Comparison of ENCODE assay signal across 8 cellular contexts in genomic region chr5:135190345-135191083, GRCh38.
DNase-seq lines count a peak whose midpoint lies in the region; ATAC-seq, FAIRE-seq and TF ChIP-seq lines count a peak whose summit lies in the region.

No MANE protein-coding gene starts in this region.

- no peaks in the 10 kb centered on the region for H3K36me3 Mint-ChIP-seq in mesothelial cell of epicardium

- H2AFZ ChIP-seq in K562 (ENCODE audit: low read depth, low read length): peak overlapping the region; percentile 75

- no peaks in the 10 kb centered on the region for H3K9me1 ChIP-seq in K562 (ENCODE audit: control insufficient read depth, insufficient read depth, low read length)

- H3K9ac ChIP-seq in K562 (ENCODE audit: insufficient read depth in 1 of 2, low read depth in 2 of 2, low read length in 2 of 2): peak overlapping the region; percentile 42 to 87; a peak in 3 of 4 replicates

- ATAC-seq in A549 (no peak), K562 (no peak), esophagus mucosa (no peak), GM21381 (IDR thresholded peaks at IDR 0.05; ENCODE audit: unreplicated experiment) (no peak)

- H3K27ac Mint-ChIP-seq in mesothelial cell of epicardium: peak overlapping the region; percentile 95

- H3K27ac ChIP-seq in A549: peak overlapping the region; percentile 78 to 90
- peak overlapping the region; percentile 62; the same call in 2 of the 3 replicates for H3K27ac ChIP-seq in K562 (ENCODE audit: extremely low read depth, low read depth, low read length)

- POLR2A ChIA-PET in A549 (lab: Yijun Ruan, JAX): no interaction called here
- POLR2A ChIA-PET in K562 (lab: Yijun Ruan, JAX): interaction anchor here (1.4 to 2.3 kb wide), 4 partner anchors 22 to 164 kb away, joined by 3 to 10 read pairs (median 7); no protein-coding TSS in a partner anchor
- POLR2A ChIA-PET in GM10248 (lab: Yijun Ruan, JAX): no interaction called here

- TF ChIP-seq CTCF in A549 (IDR thresholded peaks at IDR 0.05) (no peak), K562 (IDR thresholded peaks at IDR 0.05 in 2 of 3, conservative IDR thresholded peaks at IDR 0.05 in 1 of 3; ENCODE audit: insufficient read depth in 2 of 3, low read depth in 1 of 3, low read length in 3 of 3) (no peak), mesothelial cell of epicardium (IDR thresholded peaks at IDR 0.05; ENCODE audit: unreplicated experiment) (no peak), GM10248 (IDR thresholded peaks at IDR 0.05; ENCODE audit: control extremely low read depth, extremely low read depth, low read depth, missing control alignments) (no peak)

- H3K79me2 ChIP-seq in K562 (ENCODE audit: control insufficient read depth, insufficient read depth, low read length): no peaks in the 10 kb centered on the region

- BruUV-seq in K562 (replicated peaks; lab: Mats Ljungman, UMichigan): TSS peak; percentile 34

- TF ChIP-seq RAD21 in A549 (conservative IDR thresholded peaks at IDR 0.05 in 1 of 2, IDR thresholded peaks at IDR 0.05 in 1 of 2): no peak
- TF ChIP-seq RAD21 in K562 (CRISPR knock-in tag; conservative IDR thresholded peaks at IDR 0.05 in 1 of 2, IDR thresholded peaks at IDR 0.05 in 1 of 2): no peak

- H4K20me1 ChIP-seq in K562 (replicated peaks; ENCODE audit: control insufficient read depth, insufficient read depth, low read length): no peaks in the 10 kb centered on the region

- 81% methylated on average over 23 of the region's 23 CpGs for WGBS in A549 (ENCODE audit: missing lambda C conversion rate)
- WGBS in K562 (ENCODE audit: insufficient coverage, low coverage, missing lambda C conversion rate): 61% methylated on average over 23 of the region's 23 CpGs

- peaks cover 40% of the 10 kb centered on the region for H3K27me3 Mint-ChIP-seq in mesothelial cell of epicardium (ENCODE audit: low read depth)

- H3K4me2 ChIP-seq in A549: peak overlapping the region; percentile 92
- peak overlapping the region; percentile 62 for H3K4me2 ChIP-seq in K562 (ENCODE audit: insufficient read depth, low read length)

- peak overlapping the region; percentile 74 for H3K4me3 Mint-ChIP-seq in mesothelial cell of epicardium

- TF ChIP-seq POLR2A in A549 (IDR thresholded peaks at IDR 0.05; ENCODE audit: low read length): no peak
- TF ChIP-seq POLR2A in K562 (conservative IDR thresholded peaks at IDR 0.05): no peak

- H3K4me1 ChIP-seq in A549 (peaks cover 13% of the 10 kb centered on the region; the same call in 2 of the 3 replicates), K562 (replicated peaks in 1 of 2; ENCODE audit: control insufficient read depth in 2 of 2, insufficient read depth in 2 of 2, low read length in 2 of 2) (peaks cover 36 to 52% of the 10 kb centered on the region in 2 experiments; a peak in 4 of 5 replicates)

- no peaks in the 10 kb centered on the region for H3K9me3 Mint-ChIP-seq in mesothelial cell of epicardium

- in situ Hi-C loops in K562 (cut with MboI): no loop called here

- TF ChIP-seq EP300 in A549 (IDR thresholded peaks at IDR 0.05) (no peak), K562 (IDR thresholded peaks at IDR 0.05; ENCODE audit: low read length) (no peak)

- no peak for DNase-seq in A549 (ENCODE audit: low read depth in 1 of 2, low spot score in 1 of 2)
- DNase-seq in H7: peak; percentile 54
- peak in 1 of 4 experiments; percentile 46 for DNase-seq in K562 (ENCODE audit: extremely low read depth in 1 of 4, low spot score in 3 of 4)
- no peak for DNase-seq in mesothelial cell of epicardium (ENCODE audit: low spot score in 2 of 2, unreplicated experiment in 2 of 2)
- DNase-seq in GM10248 (ENCODE audit: extremely low spot score): no peak
- no peak for DNase-seq in stimulated activated CD4-positive, alpha-beta T cell treated with anti-CD3 and anti-CD28 coated beads, Interleukin-12 subunit alpha, Interleukin-12 subunit beta, amount 100 ng/mL, for 4 hours

- H3K36me3 ChIP-seq in H7 (replicated peaks; ENCODE audit: control insufficient read depth, insufficient read depth, low read length) (no peaks in the 10 kb centered on the region), K562 (ENCODE audit: control insufficient read depth, insufficient read depth, low read length) (no peaks in the 10 kb centered on the region)

- H3K27me3 ChIP-seq in H7 (ENCODE audit: control insufficient read depth, insufficient read depth, low read length) (peaks cover 11% of the 10 kb centered on the region), K562 (ENCODE audit: control insufficient read depth in 2 of 2, insufficient read depth in 2 of 2, low read length in 2 of 2) (no peaks in the 10 kb centered on the region)

- no peak for FAIRE-seq in A549 (lab: Jason Lieb, UNC)
- no peak for FAIRE-seq in K562 (lab: Jason Lieb, UNC)

- CTCF ChIA-PET in A549 (lab: Yijun Ruan, JAX) (interaction anchor here (0.6 to 6.4 kb wide), 53 partner anchors 10 to 353 kb away, joined by 3 to 99 read pairs (median 5); partner anchors contain the start of gene PCBD2), K562 (lab: Yijun Ruan, JAX; ENCODE audit: low intra/inter-chr PET ratio) (interaction anchor here (1.2 kb wide), 1 partner anchor 274 kb away, joined by 7 read pairs; no protein-coding TSS in a partner anchor), GM10248 (lab: Yijun Ruan, JAX) (interaction anchor here (0.6 to 2.2 kb wide), 21 partner anchors 8 to 286 kb away, joined by 3 to 9 read pairs (median 3); partner anchors contain the start of gene PCBD2)

- no peaks in the 10 kb centered on the region for H3K9me3 ChIP-seq in A549
- no peaks in the 10 kb centered on the region for H3K9me3 ChIP-seq in K562 (replicated peaks; ENCODE audit: control insufficient read depth, insufficient read depth, low read depth, low read length)

- peak overlapping the region; percentile 60 for H3K4me3 ChIP-seq in A549
- peak overlapping the region; percentile 44 for H3K4me3 ChIP-seq in H7 (ENCODE audit: insufficient read depth, low read depth, low read length)
- peak overlapping the region; percentile 28 for H3K4me3 ChIP-seq in K562

- peaks cover 49% of the 10 kb centered on the region for H3K4me1 Mint-ChIP-seq in mesothelial cell of epicardium

- intact Hi-C loops in K562 (cut with micrococcal nuclease): loop anchor here (5.0 kb wide), 2 partner anchors 142 to 158 kb away; partner anchors contain the start of gene PITX1

TF ChIP-seq in A549, 52 proteins besides CTCF, POLR2A, EP300 and RAD21 (continues in another document):
- no peak for TF ChIP-seq FOSB (CRISPR knock-in tag; IDR thresholded peaks at IDR 0.05)
- no peak for TF ChIP-seq ESRRA (IDR thresholded peaks at IDR 0.05; ENCODE audit: borderline replicate concordance, low read length)
- no peak for TF ChIP-seq HMGXB4 (CRISPR knock-in tag; IDR thresholded peaks at IDR 0.05; ENCODE audit: borderline replicate concordance)
- no peak for TF ChIP-seq GATA3 (IDR thresholded peaks at IDR 0.05; ENCODE audit: borderline replicate concordance)
- TF ChIP-seq EHF (CRISPR knock-in tag; IDR thresholded peaks at IDR 0.05): no peak
- TF ChIP-seq EHMT2 (IDR thresholded peaks at IDR 0.05; ENCODE audit: low read depth): no peak
- TF ChIP-seq SMC3 (IDR thresholded peaks at IDR 0.05): no peak
- no peak for TF ChIP-seq SREBF2 (IDR thresholded peaks at IDR 0.05)
- no peak for TF ChIP-seq HEYL (CRISPR knock-in tag; IDR thresholded peaks at IDR 0.05)
- no peak for TF ChIP-seq PHF8 (IDR thresholded peaks at IDR 0.05; ENCODE audit: borderline replicate concordance, low read depth)
- TF ChIP-seq CBX8 (IDR thresholded peaks at IDR 0.05): no peak
- no peak for TF ChIP-seq MAFK (IDR thresholded peaks at IDR 0.05; ENCODE audit: partially characterized antibody)
- no peak for TF ChIP-seq KDM5A (IDR thresholded peaks at IDR 0.05)

TF ChIP-seq in K562, 482 proteins besides CTCF, POLR2A, EP300 and RAD21 (continues in another document):
- TF ChIP-seq, protein P1, sequence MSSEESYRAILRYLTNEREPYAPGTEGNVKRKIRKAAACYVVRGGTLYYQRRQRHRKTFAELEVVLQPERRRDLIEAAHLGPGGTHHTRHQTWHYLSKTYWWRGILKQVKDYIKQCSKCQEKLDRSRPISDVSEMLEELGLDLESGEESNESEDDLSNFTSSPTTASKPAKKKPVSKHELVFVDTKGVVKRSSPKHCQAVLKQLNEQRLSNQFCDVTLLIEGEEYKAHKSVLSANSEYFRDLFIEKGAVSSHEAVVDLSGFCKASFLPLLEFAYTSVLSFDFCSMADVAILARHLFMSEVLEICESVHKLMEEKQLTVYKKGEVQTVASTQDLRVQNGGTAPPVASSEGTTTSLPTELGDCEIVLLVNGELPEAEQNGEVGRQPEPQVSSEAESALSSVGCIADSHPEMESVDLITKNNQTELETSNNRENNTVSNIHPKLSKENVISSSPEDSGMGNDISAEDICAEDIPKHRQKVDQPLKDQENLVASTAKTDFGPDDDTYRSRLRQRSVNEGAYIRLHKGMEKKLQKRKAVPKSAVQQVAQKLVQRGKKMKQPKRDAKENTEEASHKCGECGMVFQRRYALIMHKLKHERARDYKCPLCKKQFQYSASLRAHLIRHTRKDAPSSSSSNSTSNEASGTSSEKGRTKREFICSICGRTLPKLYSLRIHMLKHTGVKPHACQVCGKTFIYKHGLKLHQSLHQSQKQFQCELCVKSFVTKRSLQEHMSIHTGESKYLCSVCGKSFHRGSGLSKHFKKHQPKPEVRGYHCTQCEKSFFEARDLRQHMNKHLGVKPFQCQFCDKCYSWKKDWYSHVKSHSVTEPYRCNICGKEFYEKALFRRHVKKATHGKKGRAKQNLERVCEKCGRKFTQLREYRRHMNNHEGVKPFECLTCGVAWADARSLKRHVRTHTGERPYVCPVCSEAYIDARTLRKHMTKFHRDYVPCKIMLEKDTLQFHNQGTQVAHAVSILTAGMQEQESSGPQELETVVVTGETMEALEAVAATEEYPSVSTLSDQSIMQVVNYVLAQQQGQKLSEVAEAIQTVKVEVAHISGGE (CRISPR knock-in tag; IDR thresholded peaks at IDR 0.05): 0 out of 6 replicates have a peak, but pooled peaks of 1 of the 3 experiments have one; percentile 9
- TF ChIP-seq, protein P2, sequence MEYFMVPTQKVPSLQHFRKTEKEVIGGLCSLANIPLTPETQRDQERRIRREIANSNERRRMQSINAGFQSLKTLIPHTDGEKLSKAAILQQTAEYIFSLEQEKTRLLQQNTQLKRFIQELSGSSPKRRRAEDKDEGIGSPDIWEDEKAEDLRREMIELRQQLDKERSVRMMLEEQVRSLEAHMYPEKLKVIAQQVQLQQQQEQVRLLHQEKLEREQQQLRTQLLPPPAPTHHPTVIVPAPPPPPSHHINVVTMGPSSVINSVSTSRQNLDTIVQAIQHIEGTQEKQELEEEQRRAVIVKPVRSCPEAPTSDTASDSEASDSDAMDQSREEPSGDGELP (CRISPR knock-in tag; IDR thresholded peaks at IDR 0.05; ENCODE audit: borderline replicate concordance): peak; percentile 14; the same call in 1 of the 2 replicates
- TF ChIP-seq E2F6 (IDR thresholded peaks at IDR 0.05; ENCODE audit: borderline replicate concordance in 1 of 2, extremely low read depth in 1 of 2, insufficient read depth in 1 of 2, insufficient read length in 1 of 2, low read depth in 1 of 2, low read length in 1 of 2, poor library complexity in 1 of 2, severe bottlenecking in 1 of 2): peak in 1 of 2 experiments; percentile 8
